Comparison of ENCODE assay signal across 8 cellular contexts in genomic region chr3:71710906-71711494, GRCh38. TPM values are rescaled to one million over a fixed set of nuclear protein-coding genes. Genes with fewer than 3 reads are reported as not detected.
DNase-seq lines count a peak whose midpoint lies in the region; ATAC-seq and TF ChIP-seq lines count a peak whose summit lies in the region.

No MANE protein-coding gene starts in this region.

- H3K36me3 ChIP-seq in parathyroid adenoma (ENCODE audit: control insufficient read depth, insufficient read depth, low read length) = no peaks in the 10 kb centered on the region

- no peaks in the 10 kb centered on the region for H3K27me3 Mint-ChIP-seq in T-helper 2 cell treated with Interferon-gamma antibody and Interleukin-4, amounts not matched to agents 5 μg/mL and 100 μg/mL, for 36 hours (ENCODE audit: low read depth)

- DNase-seq in SIG-M5 treated with dmso at 0.1 percent for 504 hours (lab: John Stamatoyannopoulos, UW; ENCODE audit: unreplicated experiment) (peak; percentile 71), SIG-M5 (lab: John Stamatoyannopoulos, UW) (no peak), foreskin keratinocyte (peak in 1 of 2 donors; percentile 42), amygdala (lab: John Stamatoyannopoulos, UW) (no peak)
- DNase-seq in T-helper 2 cell treated with Interferon-gamma antibody and Interleukin-4, amounts not matched to agents 5 μg/mL and 100 μg/mL, for 36 hours (ENCODE audit: low spot score) = no peak

- TF ChIP-seq CTCF in LNCAP (IDR thresholded peaks at IDR 0.05) = peak; percentile 70
- TF ChIP-seq CTCF in foreskin keratinocyte (conservative IDR thresholded peaks at IDR 0.05) = peak; percentile 82
- TF ChIP-seq CTCF in parathyroid adenoma (IDR thresholded peaks at IDR 0.05) = peak; percentile 66

- H3K9me3 Mint-ChIP-seq in T-helper 2 cell treated with Interferon-gamma antibody and Interleukin-4, amounts not matched to agents 5 μg/mL and 100 μg/mL, for 36 hours = no peaks in the 10 kb centered on the region

- peak overlapping the region; percentile 14 for H3K27ac Mint-ChIP-seq in T-helper 2 cell treated with Interferon-gamma antibody and Interleukin-4, amounts not matched to agents 5 μg/mL and 100 μg/mL, for 36 hours

- H3K9me3 ChIP-seq in parathyroid adenoma (ENCODE audit: control insufficient read depth, low read length) = no peaks in the 10 kb centered on the region

- H3K4me2 ChIP-seq in parathyroid adenoma (ENCODE audit: low read length) = no peak overlapping the region

- H3K79me2 ChIP-seq in parathyroid adenoma = peaks cover 4% of the 10 kb centered on the region

- no peak overlapping the region for H3K4me3 ChIP-seq in parathyroid adenoma (ENCODE audit: low read depth, low read length)

- H2AFZ ChIP-seq in parathyroid adenoma = no peak overlapping the region

- H3K27ac ChIP-seq in foreskin keratinocyte (no peak overlapping the region), parathyroid adenoma (no peak overlapping the region)

- H3K27me3 ChIP-seq in foreskin keratinocyte (no peaks in the 10 kb centered on the region), parathyroid adenoma (ENCODE audit: control insufficient read depth, insufficient read depth, low read length) (no peaks in the 10 kb centered on the region)

- ATAC-seq in GM21717 (IDR thresholded peaks at IDR 0.05; ENCODE audit: unreplicated experiment) (peak; percentile 64), foreskin keratinocyte (peak; percentile 73)

- H3K4me3 Mint-ChIP-seq in T-helper 2 cell treated with Interferon-gamma antibody and Interleukin-4, amounts not matched to agents 5 μg/mL and 100 μg/mL, for 36 hours = no peak overlapping the region

- peaks cover 29% of the 10 kb centered on the region for H3K4me1 Mint-ChIP-seq in T-helper 2 cell treated with Interferon-gamma antibody and Interleukin-4, amounts not matched to agents 5 μg/mL and 100 μg/mL, for 36 hours (ENCODE audit: low read depth)

- H3K36me3 Mint-ChIP-seq in T-helper 2 cell treated with Interferon-gamma antibody and Interleukin-4, amounts not matched to agents 5 μg/mL and 100 μg/mL, for 36 hours (ENCODE audit: low read depth) = peaks cover 40% of the 10 kb centered on the region

- H3K4me1 ChIP-seq in foreskin keratinocyte (no peaks in the 10 kb centered on the region), parathyroid adenoma (peaks cover 14% of the 10 kb centered on the region)

- no peak overlapping the region for H3K9ac ChIP-seq in parathyroid adenoma

RNA-seq across cellular contexts. Expression of gene EIF4E3, which starts 14.2 kb away (rescaled TPM):
- total RNA-seq in foreskin keratinocyte = 2.1 and 2.6 TPM in 2 replicates
- polyA plus RNA-seq in foreskin keratinocyte = 1.3 and 1.7 TPM in 2 replicates

RNA-seq across cellular contexts. Expression of gene GPR27, which starts 42.7 kb away (rescaled TPM):
- 0.20 and 0.32 TPM in 2 replicates for total RNA-seq in foreskin keratinocyte
- 0.16 and 0.25 TPM in 2 replicates for polyA plus RNA-seq in foreskin keratinocyte
